ENCODE assay signal across 11 cellular contexts in genomic region chr17:35963663-35964062, GRCh38. TPM values are rescaled to one million over a fixed set of nuclear protein-coding genes. Genes with fewer than 3 reads are reported as not detected.
"Had no signal": no experiment of that assay in that cellular context is flagged by ENCODE, and none has a peak within 500 bp of the region (broad histone marks: within the 10 kb centered on the region; RNA-seq: fewer than 3 reads in every experiment).

No MANE protein-coding gene starts in this region.

- H3K27ac ChIP-seq: GM23248, HL-60 had no signal

- H3K36me3 ChIP-seq: HAP-1 had no signal

- ATAC-seq: HCT116 had no signal

- H3K9me3 Mint-ChIP-seq: HFFc6 had no signal

- DNase-seq: GM23248, GOT3, H7, HFFc6, IMR-90, KBM-7 had no signal

- H3K9me3 ChIP-seq: HAP-1 had no signal

- H3K27ac Mint-ChIP-seq: HFFc6 had no signal

- H2AFZ ChIP-seq: GM23248 had no signal

- H3K4me3 Mint-ChIP-seq: HFFc6 had no signal

- H3K4me1 ChIP-seq: HAP-1 had no signal

- H3K9ac ChIP-seq: GM23248 had no signal

- H3K4me3 ChIP-seq: GM23248, HAP-1 had no signal

RNA-seq across cellular contexts. Expression of gene CCL16, which starts 17.6 kb away (rescaled TPM):
- total RNA-seq: GM23248, H4, H7, HFFc6, HT1080, IMR-90 had no signal
- polyA plus RNA-seq: GM23248, IMR-90 had no signal

RNA-seq across cellular contexts. Expression of gene LYZL6, which starts 20.1 kb away (rescaled TPM):
- total RNA-seq: GM23248, H4, H7, HFFc6, HT1080, IMR-90 had no signal
- polyA plus RNA-seq: GM23248, IMR-90 had no signal

RNA-seq across cellular contexts. Expression of gene CCL14, which starts 22.9 kb away (rescaled TPM):
- total RNA-seq: GM23248, H4, H7, HFFc6, HT1080, IMR-90 had no signal
- polyA plus RNA-seq: GM23248, IMR-90 had no signal

RNA-seq across cellular contexts. Expression of gene RDM1, which starts 33.1 kb away (rescaled TPM):
- total RNA-seq: GM23248 had no signal
- polyA plus RNA-seq: GM23248, IMR-90 had no signal

RNA-seq across cellular contexts. Expression of gene CCL15, which starts 37.7 kb away (rescaled TPM):
- total RNA-seq: GM23248, H4, H7, HFFc6, HT1080, IMR-90 had no signal
- polyA plus RNA-seq: GM23248, IMR-90 had no signal
